31 cellular contexts compared by ENCODE assay signal in the genomic region with DNA sequence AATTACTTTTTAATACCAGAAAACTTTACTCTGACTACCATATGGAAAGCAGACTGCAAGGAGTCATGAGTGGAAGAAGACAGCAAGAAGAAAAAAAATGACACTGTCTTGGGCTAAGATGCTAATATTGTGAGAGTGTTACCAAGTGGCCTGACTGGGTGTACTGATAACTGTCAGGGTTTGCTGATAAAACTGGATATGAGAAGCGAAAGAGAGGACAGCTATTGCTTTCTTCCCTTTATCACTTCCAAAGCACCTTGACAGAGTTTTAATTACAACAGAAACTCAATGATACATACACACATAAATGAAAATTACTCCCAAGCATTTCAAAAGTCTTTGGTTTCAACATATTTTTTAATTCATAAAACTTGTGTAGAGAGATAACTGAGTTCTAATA.
"Had no signal": no experiment of that assay in that cellular context is flagged by ENCODE, and none has a peak within 500 bp of the region (broad histone marks: within the 10 kb centered on the region; RNA-seq: fewer than 3 reads in every experiment).

No MANE protein-coding gene starts in this region.

- FAIRE-seq: TTC549 had no signal

- DNase-seq: activated CD4-positive, alpha-beta T cell treated with anti-CD3 and anti-CD28 coated beads for 48 hours; activated CD4-positive, alpha-beta T cell treated with anti-CD3 and anti-CD28 coated beads, Interleukin-2, amount 50 U/mL, for 1 hour; activated CD4-positive, alpha-beta T cell treated with anti-CD3 and anti-CD28 coated beads, Interleukin-2, amount 50 U/mL, for 48 hours; activated CD8-positive, alpha-beta memory T cell treated with anti-CD3 and anti-CD28 coated beads for 24 hours; activated CD8-positive, alpha-beta T cell treated with anti-CD3 and anti-CD28 coated beads for 36 hours; activated effector memory CD4-positive, alpha-beta T cell treated with Interleukin-2 at 50 U/mL for 16 hours; activated gamma-delta T cell treated with Interleukin-2 at 50 U/mL for 16 hours; activated naive CD4-positive, alpha-beta T cell treated with anti-CD3 and anti-CD28 coated beads for 36 hours; activated naive CD8-positive, alpha-beta T cell treated with anti-CD3 and anti-CD28 coated beads for 36 hours; activated naive CD8-positive, alpha-beta T cell treated with anti-CD3 and anti-CD28 coated beads, Interleukin-2, amount 50 U/mL, for 24 hours; activated T-cell treated with anti-CD3 and anti-CD28 coated beads, Interleukin-2, amount 50 U/mL, for 4 hours; adrenal gland; amygdala; aorta; central memory CD4-positive, alpha-beta T cell; cerebellar nuclear complex; colonic mucosa; effector memory CD4-positive, alpha-beta T cell; endodermal cell; foreskin keratinocyte; gastrocnemius medialis; glutamatergic neuron; heart left ventricle; hypothalamus; T-helper 2 cell had no signal

- H3K27ac ChIP-seq: breast epithelium, cardiac muscle cell, colonic mucosa, esophagus muscularis mucosa, foreskin keratinocyte, gastrocnemius medialis, heart left ventricle had no signal

- H3K36me3 ChIP-seq: adrenal gland, breast epithelium, cardiac muscle cell, colonic mucosa, esophagus muscularis mucosa, gastrocnemius medialis, heart left ventricle had no signal

- H3K27me3 ChIP-seq: adrenal gland, breast epithelium, cardiac muscle cell, colonic mucosa, esophagus muscularis mucosa, foreskin keratinocyte, gastrocnemius medialis, heart left ventricle had no signal

- H3K4me3 ChIP-seq: adrenal gland, breast epithelium, cardiac muscle cell, colonic mucosa, esophagus muscularis mucosa, gastrocnemius medialis, heart left ventricle had no signal

- H3K9me3 ChIP-seq: adrenal gland, breast epithelium, colonic mucosa, esophagus muscularis mucosa, gastrocnemius medialis, heart left ventricle had no signal

- ATAC-seq: activated CD8-positive, alpha-beta T cell treated with anti-CD3 and anti-CD28 coated beads for 36 hours; activated naive CD8-positive, alpha-beta T cell treated with anti-CD3 and anti-CD28 coated beads, Interleukin-2, amount 50 U/mL, for 24 hours; activated T-cell treated with anti-CD3 and anti-CD28 coated beads, Interleukin-2, amount 50 U/mL, for 4 hours; activated T-helper 17 cell treated with anti-CD3 and anti-CD28 coated beads, Interleukin-2, amount 50 U/mL, for 72 hours; foreskin keratinocyte; gastrocnemius medialis; heart left ventricle; WTC11 had no signal

- H3K4me1 ChIP-seq: breast epithelium, colonic mucosa, esophagus muscularis mucosa, foreskin keratinocyte had no signal
